ENCODE assay signal across 15 cellular contexts in the genomic region with DNA sequence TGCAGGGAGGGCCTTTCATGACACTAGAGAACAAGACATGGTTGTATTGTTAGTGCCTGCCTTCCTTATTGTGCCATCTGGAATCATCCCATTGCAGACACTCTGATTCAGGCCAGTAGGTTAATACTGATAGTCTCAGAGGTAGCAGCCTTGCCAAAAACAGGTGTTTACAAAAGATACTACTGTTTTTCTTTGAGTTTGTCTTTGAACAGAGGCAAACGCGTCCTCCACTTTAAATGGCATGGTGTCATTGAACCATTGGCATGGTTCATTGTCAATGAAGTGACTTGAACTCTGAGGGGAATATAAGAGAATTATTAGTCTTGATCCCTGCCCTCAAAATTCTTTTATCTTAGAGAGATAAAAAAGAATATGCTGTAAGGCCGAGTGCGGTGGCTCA. TPM values are rescaled to one million over a fixed set of nuclear protein-coding genes. Genes with fewer than 3 reads are reported as not detected.
"Had no signal": no experiment of that assay in that cellular context is flagged by ENCODE, and none has a peak within 500 bp of the region (broad histone marks: within the 10 kb centered on the region; RNA-seq: fewer than 3 reads in every experiment).

No MANE protein-coding gene starts in this region.

- ATAC-seq: activated CD8-positive, alpha-beta T cell treated with anti-CD3 and anti-CD28 coated beads for 36 hours; psoas muscle; right cardiac atrium; T-helper 17 cell; upper lobe of right lung had no signal

- H3K9me3 ChIP-seq: ascending aorta, ovary, psoas muscle, thoracic aorta, upper lobe of right lung had no signal

- H3K27me3 Mint-ChIP-seq: activated CD8-positive, alpha-beta T cell treated with anti-CD3 and anti-CD28 coated beads for 36 hours; activated T-cell treated with anti-CD3 and anti-CD28 coated beads, Interleukin-2, amount 50 U/mL, for 24 hours; T-helper 17 cell had no signal

- H3K27ac ChIP-seq: ascending aorta, coronary artery, ovary, psoas muscle, thoracic aorta, upper lobe of right lung had no signal

- H3K4me3 Mint-ChIP-seq: activated CD8-positive, alpha-beta T cell treated with anti-CD3 and anti-CD28 coated beads for 36 hours; activated naive CD4-positive, alpha-beta T cell treated with anti-CD3 and anti-CD28 coated beads, Interleukin-2, amount 10 ng/mL, durations not matched to agents 7 days and 5 days; activated T-cell treated with anti-CD3 and anti-CD28 coated beads, Interleukin-2, amount 50 U/mL, for 24 hours had no signal

- H3K36me3 ChIP-seq: ascending aorta, ovary, thoracic aorta, upper lobe of right lung had no signal

- DNase-seq: activated T-cell treated with anti-CD3 and anti-CD28 coated beads, Interleukin-2, amount 50 U/mL, for 24 hours; head of caudate nucleus; mammary epithelial cell; midbrain; ovary; psoas muscle; right cardiac atrium; T-helper 17 cell; upper lobe of right lung had no signal

- H3K9me3 Mint-ChIP-seq: activated CD8-positive, alpha-beta T cell treated with anti-CD3 and anti-CD28 coated beads for 36 hours; activated naive CD4-positive, alpha-beta T cell treated with anti-CD3 and anti-CD28 coated beads, Interleukin-2, amount 10 ng/mL, durations not matched to agents 7 days and 5 days; activated T-cell treated with anti-CD3 and anti-CD28 coated beads, Interleukin-2, amount 50 U/mL, for 24 hours had no signal

RNA-seq across cellular contexts. Expression of gene GPX2, which starts 48.4 kb away (rescaled TPM):
- total RNA-seq: activated CD8-positive, alpha-beta T cell treated with anti-CD3 and anti-CD28 coated beads for 36 hours; ascending aorta; frontal cortex; psoas muscle; right cardiac atrium; T-helper 17 cell had no signal
